20 cellular contexts compared by ENCODE assay signal in the genomic region with DNA sequence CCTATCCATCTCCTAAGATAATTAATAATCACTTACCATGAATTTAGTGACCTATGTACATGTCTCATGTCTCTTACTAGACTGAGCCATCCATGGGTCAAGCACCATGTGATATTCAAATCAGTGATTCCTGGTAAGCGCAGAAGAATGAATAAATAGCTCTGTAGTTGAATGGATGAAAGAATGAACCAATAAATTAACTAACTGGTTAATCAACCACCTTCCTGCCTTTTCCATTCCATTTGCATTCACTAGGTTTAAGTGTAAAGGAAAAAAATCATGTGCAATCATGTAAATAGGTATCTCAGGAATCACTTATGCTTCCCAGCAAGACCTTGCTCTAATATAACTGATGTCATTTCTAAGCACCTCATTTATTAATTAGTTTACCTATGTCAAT.
"Had no signal": no experiment of that assay in that cellular context is flagged by ENCODE, and none has a peak within 500 bp of the region (broad histone marks: within the 10 kb centered on the region; RNA-seq: fewer than 3 reads in every experiment).

No MANE protein-coding gene starts in this region.

- H3K79me2 ChIP-seq: hepatocyte had no signal

- H3K4me3 ChIP-seq: coronary artery, hepatocyte, lower lobe of right lung, ovary, skin epidermis, transverse colon, upper lobe of right lung, uterus had no signal

- H3K4me1 ChIP-seq: lower lobe of right lung, psoas muscle, transverse colon, upper lobe of right lung, uterus had no signal

- H3K36me3 ChIP-seq: lower lobe of right lung, ovary, suprapubic skin, transverse colon, upper lobe of right lung, uterus had no signal

- H3K36me3 Mint-ChIP-seq: memory B cell; natural killer cell; stimulated activated naive B cell treated with anti-CD40 and anti-IgM and Interleukin-4, amounts not matched to agents 10 μg/mL and 1 μg/mL and 100 μg/mL, for 72 hours had no signal

- H3K27me3 Mint-ChIP-seq: memory B cell; stimulated activated naive B cell treated with anti-CD40 and anti-IgM and Interleukin-4, amounts not matched to agents 10 μg/mL and 1 μg/mL and 100 μg/mL, for 72 hours had no signal

- H3K4me3 Mint-ChIP-seq: memory B cell; natural killer cell; stimulated activated naive B cell treated with anti-CD40 and anti-IgM and Interleukin-4, amounts not matched to agents 10 μg/mL and 1 μg/mL and 100 μg/mL, for 72 hours; stimulated activated naive CD8-positive, alpha-beta T cell treated with anti-CD3 and anti-CD28 coated beads, Interleukin-15, Interleukin-2, amounts not matched to agents 100 ng/mL and 50 ng/mL, for 24 hours had no signal

- DNase-seq: dermis blood vessel endothelial cell; effector memory CD4-positive, alpha-beta T cell; left colon; left ventricle myocardium superior; lower lobe of right lung; natural killer cell; psoas muscle; stimulated activated CD4-positive, alpha-beta T cell treated with anti-CD3 and anti-CD28 coated beads, Interleukin-15, amount 100 ng/mL, for 24 hours; stimulated activated CD4-positive, alpha-beta T cell treated with anti-CD3 and anti-CD28 coated beads, Interleukin-2, amount 100 ng/mL, for 48 hours; stimulated activated naive B cell treated with anti-CD40 and anti-IgM and Interleukin-4, amounts not matched to agents 10 μg/mL and 1 μg/mL and 100 μg/mL, for 72 hours; transverse colon; upper lobe of right lung had no signal

- ATAC-seq: left colon; natural killer cell; stimulated activated naive B cell treated with anti-CD40 and anti-IgM and Interleukin-4, amounts not matched to agents 10 μg/mL and 1 μg/mL and 100 μg/mL, for 72 hours had no signal

- H3K27ac Mint-ChIP-seq: memory B cell; natural killer cell; stimulated activated naive B cell treated with anti-CD40 and anti-IgM and Interleukin-4, amounts not matched to agents 10 μg/mL and 1 μg/mL and 100 μg/mL, for 72 hours; stimulated activated naive CD8-positive, alpha-beta T cell treated with anti-CD3 and anti-CD28 coated beads, Interleukin-15, Interleukin-2, amounts not matched to agents 100 ng/mL and 50 ng/mL, for 24 hours had no signal

- H3K27ac ChIP-seq: coronary artery, hepatocyte, lower lobe of right lung, ovary, skin epidermis, suprapubic skin, transverse colon, upper lobe of right lung had no signal

- H3K4me1 Mint-ChIP-seq: memory B cell; natural killer cell; stimulated activated naive B cell treated with anti-CD40 and anti-IgM and Interleukin-4, amounts not matched to agents 10 μg/mL and 1 μg/mL and 100 μg/mL, for 72 hours had no signal

- H2AFZ ChIP-seq: hepatocyte had no signal

- H3K27me3 ChIP-seq: hepatocyte, ovary, suprapubic skin, transverse colon, upper lobe of right lung, uterus had no signal

- H3K9me3 ChIP-seq: lower lobe of right lung, ovary, psoas muscle, suprapubic skin, transverse colon, upper lobe of right lung, uterus had no signal
